In genomic region chr22:37926358-37926757, GRCh38 we compare ENCODE assay signal across 27 cellular contexts. TPM values are rescaled to one million over a fixed set of nuclear protein-coding genes. Genes with fewer than 3 reads are reported as not detected.
"Had no signal": no experiment of that assay in that cellular context is flagged by ENCODE, and none has a peak within 500 bp of the region (broad histone marks: within the 10 kb centered on the region; RNA-seq: fewer than 3 reads in every experiment).

No MANE protein-coding gene starts in this region.

- H3K27ac ChIP-seq: KMS-11, VCaP had no signal

- DNase-seq: activated CD4-positive, alpha-beta memory T cell treated with anti-CD3 and anti-CD28 coated beads, Interleukin-2, amount 10 ng/mL, durations not matched to agents 7 days and 5 days; activated CD4-positive, alpha-beta T cell treated with anti-CD3 and anti-CD28 coated beads, Interleukin-2, amount 10 ng/mL, durations not matched to agents 7 days and 5 days; activated CD4-positive, CD25-positive, alpha-beta regulatory T cell; activated gamma-delta T cell; activated naive CD4-positive, alpha-beta T cell treated with anti-CD3 and anti-CD28 coated beads, Interleukin-2, amount 10 ng/mL, durations not matched to agents 7 days and 5 days; activated naive CD8-positive, alpha-beta T cell treated with anti-CD3 and anti-CD28 coated beads for 36 hours; activated T-cell treated with anti-CD3 and anti-CD28 coated beads for 4 hours; activated T-cell treated with anti-CD3 and anti-CD28 coated beads, Interleukin-2, amount 50 U/mL, for 48 hours; caudate nucleus; NCI-H1092; NCI-H1417; NCI-H1694; NCI-H2029; NCI-H2107; NCI-H345; NCI-H510A treated with DMSO at 0.1 percent for 48 hours; NCI-H69; PC-3; SHP77 treated with DMSO at 0.1 percent for 48 hours; T-cell; T-helper 2 cell had no signal

- H3K27me3 Mint-ChIP-seq: activated CD4-positive, alpha-beta memory T cell treated with anti-CD3 and anti-CD28 coated beads, Interleukin-2, amount 10 ng/mL, durations not matched to agents 7 days and 5 days; activated CD4-positive, alpha-beta T cell treated with anti-CD3 and anti-CD28 coated beads, Interleukin-2, amount 10 ng/mL, durations not matched to agents 7 days and 5 days; activated naive CD4-positive, alpha-beta T cell treated with anti-CD3 and anti-CD28 coated beads, Interleukin-2, amount 10 ng/mL, durations not matched to agents 7 days and 5 days; activated naive CD8-positive, alpha-beta T cell treated with anti-CD3 and anti-CD28 coated beads for 36 hours; activated T-helper 17 cell treated with anti-CD3 and anti-CD28 coated beads, Interleukin-2, amount 50 U/mL, for 72 hours; T-cell had no signal

- H3K27ac Mint-ChIP-seq: activated CD4-positive, alpha-beta memory T cell treated with anti-CD3 and anti-CD28 coated beads, Interleukin-2, amount 10 ng/mL, durations not matched to agents 7 days and 5 days; activated CD4-positive, alpha-beta T cell treated with anti-CD3 and anti-CD28 coated beads, Interleukin-2, amount 10 ng/mL, durations not matched to agents 7 days and 5 days; activated naive CD4-positive, alpha-beta T cell treated with anti-CD3 and anti-CD28 coated beads, Interleukin-2, amount 10 ng/mL, durations not matched to agents 7 days and 5 days; activated naive CD8-positive, alpha-beta T cell treated with anti-CD3 and anti-CD28 coated beads for 36 hours; activated T-helper 17 cell treated with anti-CD3 and anti-CD28 coated beads, Interleukin-2, amount 50 U/mL, for 72 hours; T-cell had no signal

- H3K4me3 Mint-ChIP-seq: activated CD4-positive, alpha-beta memory T cell treated with anti-CD3 and anti-CD28 coated beads, Interleukin-2, amount 10 ng/mL, durations not matched to agents 7 days and 5 days; activated CD4-positive, alpha-beta T cell treated with anti-CD3 and anti-CD28 coated beads, Interleukin-2, amount 10 ng/mL, durations not matched to agents 7 days and 5 days; activated naive CD4-positive, alpha-beta T cell treated with anti-CD3 and anti-CD28 coated beads, Interleukin-2, amount 10 ng/mL, durations not matched to agents 7 days and 5 days; activated naive CD8-positive, alpha-beta T cell treated with anti-CD3 and anti-CD28 coated beads for 36 hours; activated T-helper 17 cell treated with anti-CD3 and anti-CD28 coated beads, Interleukin-2, amount 50 U/mL, for 72 hours; T-cell had no signal

- FAIRE-seq: RCC 7860 had no signal

- H3K9ac ChIP-seq: KMS-11 had no signal

- H3K4me1 Mint-ChIP-seq: activated CD4-positive, alpha-beta memory T cell treated with anti-CD3 and anti-CD28 coated beads, Interleukin-2, amount 10 ng/mL, durations not matched to agents 7 days and 5 days; activated naive CD8-positive, alpha-beta T cell treated with anti-CD3 and anti-CD28 coated beads for 36 hours; activated T-helper 17 cell treated with anti-CD3 and anti-CD28 coated beads, Interleukin-2, amount 50 U/mL, for 72 hours had no signal

- H3K9me3 Mint-ChIP-seq: activated CD4-positive, alpha-beta memory T cell treated with anti-CD3 and anti-CD28 coated beads, Interleukin-2, amount 10 ng/mL, durations not matched to agents 7 days and 5 days; activated CD4-positive, alpha-beta T cell treated with anti-CD3 and anti-CD28 coated beads, Interleukin-2, amount 10 ng/mL, durations not matched to agents 7 days and 5 days; activated naive CD4-positive, alpha-beta T cell treated with anti-CD3 and anti-CD28 coated beads, Interleukin-2, amount 10 ng/mL, durations not matched to agents 7 days and 5 days; activated naive CD8-positive, alpha-beta T cell treated with anti-CD3 and anti-CD28 coated beads for 36 hours; activated T-helper 17 cell treated with anti-CD3 and anti-CD28 coated beads, Interleukin-2, amount 50 U/mL, for 72 hours; T-cell had no signal

- ATAC-seq: activated T-helper 17 cell treated with anti-CD3 and anti-CD28 coated beads, Interleukin-2, amount 50 U/mL, for 72 hours; PC-3; T-cell had no signal

- H3K4me2 ChIP-seq: KMS-11 had no signal

RNA-seq across cellular contexts. Expression of gene C22orf23, which starts 27.0 kb away (rescaled TPM):
- total RNA-seq: activated CD4-positive, alpha-beta memory T cell treated with anti-CD3 and anti-CD28 coated beads, Interleukin-2, amount 10 ng/mL, durations not matched to agents 7 days and 5 days; MCF 10A; T-cell had no signal

RNA-seq across cellular contexts. Expression of gene SOX10, which starts 58.0 kb away (rescaled TPM):
- total RNA-seq: activated CD4-positive, alpha-beta memory T cell treated with anti-CD3 and anti-CD28 coated beads, Interleukin-2, amount 10 ng/mL, durations not matched to agents 7 days and 5 days; activated CD4-positive, alpha-beta T cell treated with anti-CD3 and anti-CD28 coated beads, Interleukin-2, amount 10 ng/mL, durations not matched to agents 7 days and 5 days; activated CD8-positive, alpha-beta memory T cell treated with anti-CD3 and anti-CD28 coated beads for 36 hours; activated naive CD8-positive, alpha-beta T cell treated with anti-CD3 and anti-CD28 coated beads for 36 hours; activated T-helper 17 cell treated with anti-CD3 and anti-CD28 coated beads, Interleukin-2, amount 50 U/mL, for 72 hours; MCF 10A; T-cell had no signal
